In genomic region chr1:207847116-207847515, GRCh38 we compare ENCODE assay signal across 19 cellular contexts.
A peak's percentile ranks its signal among the peaks of the same experiment; 100 is the strongest.
DNase-seq lines count a peak whose midpoint lies in the region; ATAC-seq, FAIRE-seq and TF ChIP-seq lines count a peak whose summit lies in the region.
"Had no signal": no experiment of that assay in that cellular context is flagged by ENCODE, and none has a peak within 500 bp of the region (broad histone marks: within the 10 kb centered on the region; RNA-seq: fewer than 3 reads in every experiment).

No MANE protein-coding gene starts in this region.

- FAIRE-seq in astrocyte (lab: Jason Lieb, UNC): no peak
- FAIRE-seq: D721Med, GM12891, kidney had no signal

- H3K9me3 Mint-ChIP-seq in astrocyte (ENCODE audit: unreplicated experiment): peaks cover 2% of the 10 kb centered on the region
- H3K9me3 Mint-ChIP-seq: brain; T-helper 2 cell treated with Interferon-gamma antibody and Interleukin-4, amounts not matched to agents 5 μg/mL and 100 μg/mL, for 36 hours had no signal

- ATAC-seq in thoracic aorta (ENCODE audit: insufficient number of reproducible peaks, low FRiP score, low read depth) (peak; percentile 66), sciatic nerve (no peak)

- H3K27ac ChIP-seq in astrocyte (ENCODE audit: low read depth, low read length): no peak overlapping the region
- peak overlapping the region; percentile 44 to 72 for H3K27ac ChIP-seq in thoracic aorta

- H3K27me3 Mint-ChIP-seq in astrocyte (ENCODE audit: low read depth, unreplicated experiment): peaks cover 18% of the 10 kb centered on the region
- H3K27me3 Mint-ChIP-seq: B cell, brain had no signal

- no peak overlapping the region for H3K4me3 Mint-ChIP-seq in astrocyte (ENCODE audit: unreplicated experiment)
- H3K4me3 Mint-ChIP-seq: B cell, brain had no signal

- TF ChIP-seq CTCF in astrocyte (IDR thresholded peaks at IDR 0.05; ENCODE audit: insufficient read depth, low read depth, low read length): no peak
- no peak for TF ChIP-seq CTCF in fibroblast of the aortic adventitia (IDR thresholded peaks at IDR 0.05; ENCODE audit: insufficient read depth, low read length)
- no peak for TF ChIP-seq CTCF in thoracic aorta (IDR thresholded peaks at IDR 0.05)

- H3K36me3 ChIP-seq in astrocyte (ENCODE audit: insufficient read depth, low read length) (no peaks in the 10 kb centered on the region), thoracic aorta (no peaks in the 10 kb centered on the region)
- H3K36me3 ChIP-seq: right atrium auricular region had no signal

- H2AFZ ChIP-seq in astrocyte (ENCODE audit: low read depth, low read length): no peak overlapping the region
- H2AFZ ChIP-seq: hepatocyte had no signal

- H3K4me1 ChIP-seq in astrocyte (ENCODE audit: insufficient read depth, low read length) (peaks cover 7% of the 10 kb centered on the region), thoracic aorta (ENCODE audit: control insufficient read depth in 1 of 2, low read depth in 2 of 2) (peaks cover 34 to 82% of the 10 kb centered on the region in 2 donors)

- H3K36me3 Mint-ChIP-seq in astrocyte (ENCODE audit: low read depth, unreplicated experiment): no peaks in the 10 kb centered on the region

- H3K4me3 ChIP-seq in astrocyte (ENCODE audit: insufficient read depth, low read depth, low read length): no peak overlapping the region
- H3K4me3 ChIP-seq in fibroblast of the aortic adventitia (ENCODE audit: low read depth, low read length): no peak overlapping the region
- H3K4me3 ChIP-seq in thoracic aorta: no peak overlapping the region
- H3K4me3 ChIP-seq: hepatocyte, right atrium auricular region had no signal

- H3K4me2 ChIP-seq in astrocyte (ENCODE audit: low read length): no peak overlapping the region

- DNase-seq in HS-5 (ENCODE audit: low read depth) (peak; percentile 19), astrocyte (ENCODE audit: low read depth) (peak; percentile 56), fibroblast of the aortic adventitia (ENCODE audit: low read depth) (peak; percentile 30), thoracic aorta (ENCODE audit: low spot score) (no peak), NCI-H1417 (lab: John Stamatoyannopoulos, UW) (no peak), sciatic nerve (ENCODE audit: low spot score) (no peak), NCI-H2171 (lab: John Stamatoyannopoulos, UW) (no peak)
- DNase-seq: activated CD4-positive, CD25-positive, alpha-beta regulatory T cell; GF-D8; kidney; NCI-H226; SHP77 treated with DMSO at 0.1 percent for 48 hours had no signal

- H3K4me1 Mint-ChIP-seq in astrocyte (ENCODE audit: low read depth, unreplicated experiment): no peaks in the 10 kb centered on the region

- H3K27ac Mint-ChIP-seq in astrocyte (ENCODE audit: unreplicated experiment): no peak overlapping the region
- H3K27ac Mint-ChIP-seq: B cell, brain had no signal

- no peaks in the 10 kb centered on the region for H3K27me3 ChIP-seq in astrocyte (ENCODE audit: insufficient read depth, low read length)
- no peaks in the 10 kb centered on the region for H3K27me3 ChIP-seq in thoracic aorta (replicated peaks; ENCODE audit: insufficient read depth)
- H3K27me3 ChIP-seq: hepatocyte, right atrium auricular region had no signal

- H4K20me1 ChIP-seq in astrocyte (ENCODE audit: insufficient read depth, low read length): no peaks in the 10 kb centered on the region

- peaks cover 3% of the 10 kb centered on the region for H3K79me2 ChIP-seq in astrocyte (ENCODE audit: insufficient read depth, low read length)

- H3K9me3 ChIP-seq in astrocyte (ENCODE audit: insufficient read depth, low read depth, low read length) (no peaks in the 10 kb centered on the region), thoracic aorta (no peaks in the 10 kb centered on the region)
- H3K9me3 ChIP-seq: right atrium auricular region had no signal

- intact Hi-C loops in sciatic nerve (cut with DNase I): no loop called here

- H3K9ac ChIP-seq in astrocyte (ENCODE audit: low read length): no peak overlapping the region

Comparison
In these comparisons a context has a peak if more than half of its experiments do, and no peak if none do; other contexts are left out.
1. DNase-seq: peak in HS-5 (single experiment), astrocyte (single experiment) and fibroblast of the aortic adventitia (single experiment); none in thoracic aorta (single experiment), NCI-H1417 (0 of 3), sciatic nerve (single experiment) and NCI-H2171 (single experiment).